In the genomic region with DNA sequence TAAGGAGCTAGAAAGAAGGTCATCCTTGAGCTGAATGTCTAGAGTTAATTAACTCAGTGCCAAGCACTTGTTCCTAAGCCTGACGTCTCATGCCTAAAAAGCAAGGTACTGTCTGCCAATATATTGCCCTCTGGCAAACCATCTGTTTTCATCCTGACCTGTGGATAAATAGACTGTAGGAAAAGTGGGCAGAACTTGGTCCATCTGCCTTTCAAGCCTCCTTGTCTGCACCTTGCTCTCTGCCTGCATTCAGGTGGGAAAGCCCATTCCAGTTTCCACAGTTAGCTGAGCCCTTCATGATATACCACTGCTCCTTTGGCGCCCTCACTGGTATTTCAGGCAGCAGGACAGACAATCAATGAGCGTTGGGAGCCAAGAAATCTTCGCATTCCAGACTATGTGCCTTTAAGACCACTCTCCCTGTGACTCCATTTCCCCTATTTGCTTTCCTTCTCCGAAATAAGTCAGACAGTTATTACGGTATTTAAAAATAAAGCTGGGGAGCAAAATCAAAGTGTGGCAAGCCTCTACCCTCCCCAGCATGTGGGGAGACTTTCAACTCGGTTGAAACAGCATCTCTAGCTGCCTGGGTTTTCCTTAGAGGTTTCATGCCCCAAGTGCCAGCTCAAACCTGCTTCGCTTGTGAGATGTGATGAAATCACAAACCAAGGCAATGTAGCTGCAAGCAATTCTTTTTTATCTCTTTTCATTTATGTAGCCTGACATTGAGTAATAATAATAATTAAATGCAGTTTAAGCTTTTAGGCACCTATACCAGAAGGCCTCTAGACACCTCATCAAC, we compare ENCODE assay signal across 13 cellular contexts. TPM values are rescaled to one million over a fixed set of nuclear protein-coding genes. Genes with fewer than 3 reads are reported as not detected.
DNase-seq lines count a peak whose midpoint lies in the region; ATAC-seq, FAIRE-seq and TF ChIP-seq lines count a peak whose summit lies in the region.
"Had no signal": no experiment of that assay in that cellular context is flagged by ENCODE, and none has a peak within 500 bp of the region (broad histone marks: within the 10 kb centered on the region; RNA-seq: fewer than 3 reads in every experiment).

No MANE protein-coding gene starts in this region.

- no TSS peak for BruUV-seq in endothelial cell of umbilical vein (replicated peaks; lab: Mats Ljungman, UMichigan)

- H3K9me3 Mint-ChIP-seq in activated CD4-positive, alpha-beta T cell treated with anti-CD3 and anti-CD28 coated beads for 36 hours (ENCODE audit: low read depth): peaks cover 5% of the 10 kb centered on the region

- H3K36me3 Mint-ChIP-seq in activated CD4-positive, alpha-beta T cell treated with anti-CD3 and anti-CD28 coated beads for 36 hours (ENCODE audit: low read depth): no peaks in the 10 kb centered on the region

- H3K9ac ChIP-seq in endothelial cell of umbilical vein (replicated peaks; ENCODE audit: extremely low read depth, insufficient read depth, low read length): no peak overlapping the region

- dilution Hi-C loops in endothelial cell of umbilical vein (cut with MboI; ENCODE audit: extremely low pct_ligation_motif_present, low sequenced_read_pairs): no loop called here

- H3K79me2 ChIP-seq in endothelial cell of umbilical vein (ENCODE audit: control insufficient read depth, insufficient read depth, low read length): no peaks in the 10 kb centered on the region

- no peak overlapping the region for H3K4me2 ChIP-seq in endothelial cell of umbilical vein (ENCODE audit: insufficient read depth, low read length)

- H3K9me3 ChIP-seq in endothelial cell of umbilical vein (replicated peaks; ENCODE audit: control insufficient read depth, insufficient read depth, low read length): no peaks in the 10 kb centered on the region
- H3K9me3 ChIP-seq in prostate gland: no peaks in the 10 kb centered on the region

- no peak overlapping the region for H3K4me3 Mint-ChIP-seq in activated CD4-positive, alpha-beta T cell treated with anti-CD3 and anti-CD28 coated beads for 36 hours

- peaks cover 2% of the 10 kb centered on the region for H3K4me1 Mint-ChIP-seq in activated CD4-positive, alpha-beta T cell treated with anti-CD3 and anti-CD28 coated beads for 36 hours

- H3K36me3 ChIP-seq in endothelial cell of umbilical vein (ENCODE audit: control insufficient read depth in 2 of 2, extremely low read depth in 1 of 2, insufficient read depth in 2 of 2, low read length in 2 of 2) (no peaks in the 10 kb centered on the region), prostate gland (peaks cover 0 to 2% of the 10 kb centered on the region in 2 donors)

- H3K27ac Mint-ChIP-seq in activated CD4-positive, alpha-beta T cell treated with anti-CD3 and anti-CD28 coated beads for 36 hours: no peak overlapping the region

- no peaks in the 10 kb centered on the region for H3K9me1 ChIP-seq in endothelial cell of umbilical vein (replicated peaks; ENCODE audit: control insufficient read depth, extremely low read depth, insufficient read depth, low read length)

- H4K20me1 ChIP-seq in endothelial cell of umbilical vein (replicated peaks; ENCODE audit: control insufficient read depth, extremely low read depth, insufficient read depth, low read length): no peaks in the 10 kb centered on the region

- FAIRE-seq in endothelial cell of umbilical vein (lab: Jason Lieb, UNC): peak; percentile 40

- H3K4me1 ChIP-seq in endothelial cell of umbilical vein (ENCODE audit: control insufficient read depth, extremely low read depth, insufficient read depth, low read length) (peaks cover 5% of the 10 kb centered on the region), prostate gland (replicated peaks) (no peaks in the 10 kb centered on the region)

- CTCF ChIA-PET in endothelial cell of umbilical vein (lab: Charles Lee): interaction anchor here (0.5 to 1.9 kb wide), 8 partner anchors 13 to 364 kb away, joined by 3 to 9 read pairs (median 4); no protein-coding TSS in a partner anchor
- CTCF ChIA-PET in activated CD4-positive, alpha-beta T cell treated with anti-CD3 and anti-CD28 coated beads for 36 hours (lab: Charles Lee): interaction anchor here (0.5 kb wide), 1 partner anchor 19 kb away, joined by 7 read pairs; no protein-coding TSS in a partner anchor

- peaks cover 2% of the 10 kb centered on the region in 2 experiments for H3K27me3 ChIP-seq in endothelial cell of umbilical vein (ENCODE audit: control insufficient read depth in 2 of 2, insufficient read depth in 2 of 2, low read length in 2 of 2)
- no peaks in the 10 kb centered on the region for H3K27me3 ChIP-seq in prostate gland (replicated peaks; ENCODE audit: insufficient read depth)
- H3K27me3 ChIP-seq: tibial artery had no signal

- ATAC-seq in HG02840 (IDR thresholded peaks at IDR 0.05; ENCODE audit: low FRiP score, unreplicated experiment): no peak
- no peak for ATAC-seq in activated CD4-positive, alpha-beta T cell treated with anti-CD3 and anti-CD28 coated beads for 36 hours

- 67% methylated on average over 8 of the region's 8 CpGs for WGBS in prostate gland

- no peak overlapping the region for H2AFZ ChIP-seq in endothelial cell of umbilical vein (ENCODE audit: low read depth, low read length)

- TF ChIP-seq POLR2A in endothelial cell of umbilical vein (IDR thresholded peaks at IDR 0.05; ENCODE audit: low read depth, low read length): no peak
- TF ChIP-seq POLR2A in prostate gland (IDR thresholded peaks at IDR 0.05): no peak

- peaks cover 38% of the 10 kb centered on the region for H3K27me3 Mint-ChIP-seq in activated CD4-positive, alpha-beta T cell treated with anti-CD3 and anti-CD28 coated beads for 36 hours

- peak in 1 of 2 donors; percentile 21 for TF ChIP-seq CTCF in endothelial cell of umbilical vein (IDR thresholded peaks at IDR 0.05; ENCODE audit: extremely low read depth in 1 of 2, insufficient read depth in 1 of 2, low read depth in 1 of 2, low read length in 2 of 2)
- no peak for TF ChIP-seq CTCF in prostate gland (IDR thresholded peaks at IDR 0.05)

- H3K27ac ChIP-seq in endothelial cell of umbilical vein (ENCODE audit: insufficient read depth, low read depth, low read length): no peak overlapping the region
- H3K27ac ChIP-seq in prostate gland: no peak overlapping the region
- H3K27ac ChIP-seq: tibial artery had no signal

- DNase-seq in NCI-H2196 (lab: John Stamatoyannopoulos, UW; ENCODE audit: unreplicated experiment) (peak; percentile 16), NCI-H2196 treated with DMSO at 0.1 percent for 48 hours (lab: John Stamatoyannopoulos, UW; ENCODE audit: unreplicated experiment) (no peak), NCI-H524 (lab: John Stamatoyannopoulos, UW) (peak; percentile 82 to 92), endothelial cell of umbilical vein (ENCODE audit: low read depth, low spot score) (peak; percentile 20), prostate gland (ENCODE audit: low spot score) (peak; percentile 15), NCI-H1105 (lab: John Stamatoyannopoulos, UW) (no peak)
- DNase-seq in activated CD4-positive, alpha-beta T cell treated with anti-CD3 and anti-CD28 coated beads for 36 hours: no peak
- DNase-seq: aorta, GF-D8, NCI-H2107, RPMI8226, tibial artery had no signal

- H3K4me3 ChIP-seq in endothelial cell of umbilical vein (replicated peaks in 1 of 3; ENCODE audit: insufficient read depth in 1 of 3, low read depth in 1 of 3, low read length in 3 of 3) (no peak overlapping the region), prostate gland (no peak overlapping the region)
- H3K4me3 ChIP-seq: tibial artery had no signal

- intact Hi-C loops in endothelial cell of umbilical vein (cut with micrococcal nuclease): loop anchor here (1.0 to 10.0 kb wide), 3 partner anchors 129 to 361 kb away; no protein-coding TSS in a partner anchor
- intact Hi-C loops in prostate gland (cut with DNase I): loop anchor here (10.0 kb wide), 2 partner anchors 331 to 431 kb away; partner anchors contain the start of gene DHX15
- intact Hi-C loops in activated CD4-positive, alpha-beta T cell treated with anti-CD3 and anti-CD28 coated beads for 36 hours (cut with DNase I, micrococcal nuclease): no loop called here

- POLR2A ChIA-PET in endothelial cell of umbilical vein (lab: Charles Lee): no interaction called here
- POLR2A ChIA-PET in activated CD4-positive, alpha-beta T cell treated with anti-CD3 and anti-CD28 coated beads for 36 hours (lab: Charles Lee): no interaction called here

TF ChIP-seq in endothelial cell of umbilical vein, 7 proteins besides CTCF, POLR2A, EP300 and RAD21:
- TF ChIP-seq FOS (IDR thresholded peaks at IDR 0.05; ENCODE audit: borderline replicate concordance, insufficient read depth, low read length): no peak
- TF ChIP-seq, protein P1, sequence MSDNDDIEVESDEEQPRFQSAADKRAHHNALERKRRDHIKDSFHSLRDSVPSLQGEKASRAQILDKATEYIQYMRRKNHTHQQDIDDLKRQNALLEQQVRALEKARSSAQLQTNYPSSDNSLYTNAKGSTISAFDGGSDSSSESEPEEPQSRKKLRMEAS (IDR thresholded peaks at IDR 0.05; ENCODE audit: insufficient read depth, insufficient read length): no peak
- TF ChIP-seq POLR2AphosphoS5 (IDR thresholded peaks at IDR 0.05; ENCODE audit: insufficient read depth, low read depth, low read length): no peak
- no peak for TF ChIP-seq GATA2 (IDR thresholded peaks at IDR 0.05; ENCODE audit: insufficient read depth, insufficient read length, low read depth, low read length)
- no peak for TF ChIP-seq EZH2 (IDR thresholded peaks at IDR 0.05; ENCODE audit: borderline replicate concordance, low read depth, low read length, severe bottlenecking)
- no peak for TF ChIP-seq JUN (IDR thresholded peaks at IDR 0.05; ENCODE audit: borderline replicate concordance, insufficient read depth, insufficient read length, low read depth)
- TF ChIP-seq MYC (IDR thresholded peaks at IDR 0.05; ENCODE audit: low read depth, low read length): no peak
TF ChIP-seq in endothelial cell of umbilical vein: peak in this region for 0.

RNA-seq across cellular contexts. Expression of gene CCDC149, which starts 2.5 kb away (rescaled TPM):
- 11.3 and 12.5 TPM in 2 replicates for total RNA-seq in endothelial cell of umbilical vein
- polyA plus RNA-seq in endothelial cell of umbilical vein: 3.4 and 7.8 TPM in 2 replicates
- 7.0 and 9.1 TPM in 2 replicates for polyA plus RNA-seq in endothelial cell of umbilical vein (2011; cell fraction: cytosol; rRNA removed)
- 14.4 and 16.8 TPM in 2 replicates for polyA plus RNA-seq in endothelial cell of umbilical vein (2011; cell fraction: nucleus; rRNA removed)
- 7.8 and 10.0 TPM in 2 replicates for polyA plus RNA-seq in endothelial cell of umbilical vein (2012)
- polyA minus RNA-seq in endothelial cell of umbilical vein: 8.3 and 8.4 TPM in 2 replicates
- polyA minus RNA-seq in endothelial cell of umbilical vein (2011; cell fraction: cytosol; rRNA and poly(A)+ RNA removed): not detected
- 12.0 and 13.5 TPM in 2 replicates for polyA minus RNA-seq in endothelial cell of umbilical vein (2011; cell fraction: nucleus; rRNA and poly(A)+ RNA removed)
- total RNA-seq in prostate gland: 10 to 100 TPM; 14.0 to 19.6 TPM
- under 1 TPM; 0.14 to 0.16 TPM for total RNA-seq in activated CD4-positive, alpha-beta T cell treated with anti-CD3 and anti-CD28 coated beads for 36 hours

Comparison
In these comparisons a context has a peak if more than half of its experiments do, and no peak if none do; other contexts are left out.
1. DNase-seq: peak in NCI-H2196 (single experiment), NCI-H524 (2 of 2), endothelial cell of umbilical vein (single experiment) and prostate gland (single experiment); none in NCI-H2196 treated with DMSO at 0.1 percent for 48 hours (single experiment), activated CD4-positive, alpha-beta T cell treated with anti-CD3 and anti-CD28 coated beads for 36 hours (single experiment) and NCI-H1105 (single experiment).
2. RNA of gene CCDC149, which starts 2.5 kb away (total RNA-seq): 14.0 to 19.6 TPM in prostate gland and 11.3 to 12.5 TPM in endothelial cell of umbilical vein; 0.14 to 0.16 TPM in activated CD4-positive, alpha-beta T cell treated with anti-CD3 and anti-CD28 coated beads for 36 hours; every median in the first group is over 10 times any median in the second.
3. intact Hi-C loops: an anchor here in endothelial cell of umbilical vein (1.0 to 10.0 kb wide) and prostate gland (10.0 kb wide); none called in activated CD4-positive, alpha-beta T cell treated with anti-CD3 and anti-CD28 coated beads for 36 hours.